In genomic region chr10:78846071-78846470, GRCh38 we compare ENCODE assay signal across 24 cellular contexts.
"Had no signal": no experiment of that assay in that cellular context is flagged by ENCODE, and none has a peak within 500 bp of the region (broad histone marks: within the 10 kb centered on the region; RNA-seq: fewer than 3 reads in every experiment).

No MANE protein-coding gene starts in this region.

- H3K4me3 ChIP-seq: pancreas, psoas muscle, right lobe of liver, skin epidermis, smooth muscle cell, spleen, thoracic aorta, thyroid gland, tibial nerve, upper lobe of left lung, vagina had no signal

- H3K36me3 ChIP-seq: neutrophil, pancreas, right lobe of liver, spleen, thoracic aorta, thyroid gland, tibial nerve, upper lobe of left lung, vagina had no signal

- H3K9me3 ChIP-seq: neutrophil, pancreas, psoas muscle, right lobe of liver, thoracic aorta, thyroid gland, upper lobe of left lung, vagina had no signal

- H3K27ac ChIP-seq: neutrophil, pancreas, psoas muscle, right lobe of liver, skin epidermis, spleen, thoracic aorta, thyroid gland, tibial nerve, upper lobe of left lung, vagina had no signal

- H3K27me3 ChIP-seq: neutrophil, pancreas, right lobe of liver, spleen, thyroid gland, tibial nerve, upper lobe of left lung, vagina had no signal

- FAIRE-seq: pancreas, urothelium cell line had no signal

- DNase-seq: naive thymus-derived CD4-positive, alpha-beta T cell; pancreas; right lobe of liver; spleen; stimulated activated CD4-positive, alpha-beta T cell treated with anti-CD3 and anti-CD28 coated beads, Interleukin-12 subunit alpha, Interleukin-12 subunit beta, amount 100 ng/mL, for 4 hours; stimulated activated CD4-positive, alpha-beta T cell treated with anti-CD3 and anti-CD28 coated beads, Interleukin-1b, Interleukin-23, amount 100 ng/mL, for 48 hours; stimulated activated CD4-positive, alpha-beta T cell treated with anti-CD3 and anti-CD28 coated beads, Interleukin-4, amount 100 ng/mL, for 1 hour; stimulated activated CD4-positive, alpha-beta T cell treated with anti-CD3 and anti-CD28 coated beads, Interleukin-4, amount 100 ng/mL, for 4 hours; stimulated activated CD8-positive, alpha-beta memory T cell treated with anti-CD3 and anti-CD28 coated beads, Interleukin-4, amount 100 ng/mL, for 48 hours; stimulated activated naive CD4-positive, alpha-beta T cell; stimulated activated naive CD8-positive, alpha-beta T cell treated with anti-CD3 and anti-CD28 coated beads, Interleukin-15, amount 100 ng/mL, for 72 hours; stimulated activated naive CD8-positive, alpha-beta T cell treated with anti-CD3 and anti-CD28 coated beads, Interleukin-15, Interleukin-2, amounts not matched to agents 100 U/mL and 50 U/mL, for 24 hours; thyroid gland; trophoblast cell; upper lobe of left lung had no signal

- ATAC-seq: naive thymus-derived CD4-positive, alpha-beta T cell; pancreas; right lobe of liver; stimulated activated memory B cell treated with anti-CD40 and anti-IgM and Interleukin-4, amounts not matched to agents 10 μg/mL and 1 μg/mL and 100 μg/mL, for 72 hours; stimulated activated naive CD8-positive, alpha-beta T cell treated with anti-CD3 and anti-CD28 coated beads, Interleukin-15, amount 100 ng/mL, for 72 hours; stimulated activated naive CD8-positive, alpha-beta T cell treated with anti-CD3 and anti-CD28 coated beads, Interleukin-15, Interleukin-2, amounts not matched to agents 100 U/mL and 50 U/mL, for 24 hours had no signal
